ENCODE assay signal across 14 cellular contexts in genomic region chr11:114321621-114322257, GRCh38. TPM values are rescaled to one million over a fixed set of nuclear protein-coding genes. Genes with fewer than 3 reads are reported as not detected.
A peak's percentile ranks its signal among the peaks of the same experiment; 100 is the strongest.
DNase-seq lines count a peak whose midpoint lies in the region; ATAC-seq and TF ChIP-seq lines count a peak whose summit lies in the region.
"Had no signal": no experiment of that assay in that cellular context is flagged by ENCODE, and none has a peak within 500 bp of the region (broad histone marks: within the 10 kb centered on the region; RNA-seq: fewer than 3 reads in every experiment).

No MANE protein-coding gene starts in this region.

- POLR2A ChIA-PET in activated CD4-positive, alpha-beta T cell treated with anti-CD3 and anti-CD28 coated beads, Interleukin-2, amount 10 ng/mL, durations not matched to agents 7 days and 5 days (lab: Charles Lee) = no interaction called here

- peaks cover 7% of the 10 kb centered on the region for H3K27me3 ChIP-seq in gastroesophageal sphincter
- H3K27me3 ChIP-seq in thoracic aorta (replicated peaks; ENCODE audit: insufficient read depth) = no peaks in the 10 kb centered on the region

- no peak overlapping the region for H3K27ac ChIP-seq in gastroesophageal sphincter
- H3K27ac ChIP-seq in thoracic aorta = peak overlapping the region; percentile 67 to 95
- H3K27ac ChIP-seq: 22Rv1 had no signal

- peak; percentile 54 for ATAC-seq in gastroesophageal sphincter
- ATAC-seq in thoracic aorta (ENCODE audit: insufficient number of reproducible peaks, low FRiP score, low read depth) = peak; percentile 88
- ATAC-seq in HG03439 (IDR thresholded peaks at IDR 0.05; ENCODE audit: unreplicated experiment) = no peak
- no peak for ATAC-seq in HG03565 (IDR thresholded peaks at IDR 0.05; ENCODE audit: unreplicated experiment)

- CTCF ChIA-PET in activated CD4-positive, alpha-beta T cell treated with anti-CD3 and anti-CD28 coated beads, Interleukin-2, amount 10 ng/mL, durations not matched to agents 7 days and 5 days (lab: Charles Lee) = no interaction called here

- no peak for TF ChIP-seq EP300 in gastroesophageal sphincter (IDR thresholded peaks at IDR 0.05)

- H3K4me1 ChIP-seq in gastroesophageal sphincter (peaks cover 0 to 11% (median 0%) of the 10 kb centered on the region in 3 donors), thoracic aorta (ENCODE audit: control insufficient read depth in 1 of 2, low read depth in 2 of 2) (peaks cover 46 to 59% of the 10 kb centered on the region in 2 donors)

- WGBS in gastroesophageal sphincter (ENCODE audit: low coverage in 1 of 2), 2 donors = 54 to 57% methylated on average over 1 to 6 of the region's 6 CpGs

- no peak for TF ChIP-seq CTCF in gastroesophageal sphincter (IDR thresholded peaks at IDR 0.05)
- TF ChIP-seq CTCF in thoracic aorta (IDR thresholded peaks at IDR 0.05) = no peak

- no peaks in the 10 kb centered on the region for H3K36me3 Mint-ChIP-seq in activated CD4-positive, alpha-beta T cell treated with anti-CD3 and anti-CD28 coated beads, Interleukin-2, amount 10 ng/mL, durations not matched to agents 7 days and 5 days (ENCODE audit: low read depth)
- H3K36me3 Mint-ChIP-seq in activated CD4-positive, alpha-beta T cell treated with anti-CD3 and anti-CD28 coated beads, Interleukin-2, amount 10 ng/mL, durations not matched to agents 24 days and 14 days (ENCODE audit: low read depth) = no peaks in the 10 kb centered on the region

- no peak for TF ChIP-seq POLR2A in gastroesophageal sphincter (IDR thresholded peaks at IDR 0.05)

- H3K9me3 ChIP-seq in gastroesophageal sphincter (no peaks in the 10 kb centered on the region), thoracic aorta (no peaks in the 10 kb centered on the region)

- H3K27me3 Mint-ChIP-seq in activated CD4-positive, alpha-beta T cell treated with anti-CD3 and anti-CD28 coated beads, Interleukin-2, amount 10 ng/mL, durations not matched to agents 7 days and 5 days = peaks cover 13% of the 10 kb centered on the region
- peaks cover under 1% of the 10 kb centered on the region for H3K27me3 Mint-ChIP-seq in activated CD4-positive, alpha-beta T cell treated with anti-CD3 and anti-CD28 coated beads, Interleukin-2, amount 10 ng/mL, durations not matched to agents 24 days and 14 days

- no peak overlapping the region for H3K4me3 Mint-ChIP-seq in activated CD4-positive, alpha-beta T cell treated with anti-CD3 and anti-CD28 coated beads, Interleukin-2, amount 10 ng/mL, durations not matched to agents 7 days and 5 days
- no peak overlapping the region for H3K4me3 Mint-ChIP-seq in activated CD4-positive, alpha-beta T cell treated with anti-CD3 and anti-CD28 coated beads, Interleukin-2, amount 10 ng/mL, durations not matched to agents 24 days and 14 days

- intact Hi-C loops in activated CD4-positive, alpha-beta T cell treated with anti-CD3 and anti-CD28 coated beads, Interleukin-2, amount 10 ng/mL, durations not matched to agents 24 days and 14 days (cut with micrococcal nuclease) = no loop called here

- H3K36me3 ChIP-seq in gastroesophageal sphincter = no peaks in the 10 kb centered on the region
- H3K36me3 ChIP-seq in thoracic aorta = no peaks in the 10 kb centered on the region

- peak overlapping the region; percentile 26 for H3K27ac Mint-ChIP-seq in activated CD4-positive, alpha-beta T cell treated with anti-CD3 and anti-CD28 coated beads, Interleukin-2, amount 10 ng/mL, durations not matched to agents 7 days and 5 days
- H3K27ac Mint-ChIP-seq in activated CD4-positive, alpha-beta T cell treated with anti-CD3 and anti-CD28 coated beads, Interleukin-2, amount 10 ng/mL, durations not matched to agents 24 days and 14 days = no peak overlapping the region
- H3K27ac Mint-ChIP-seq: progenitor cell of endocrine pancreas had no signal

- H3K4me3 ChIP-seq in gastroesophageal sphincter (no peak overlapping the region), thoracic aorta (peak overlapping the region; percentile 33)

- peaks cover 27% of the 10 kb centered on the region for H3K4me1 Mint-ChIP-seq in activated CD4-positive, alpha-beta T cell treated with anti-CD3 and anti-CD28 coated beads, Interleukin-2, amount 10 ng/mL, durations not matched to agents 7 days and 5 days
- peaks cover 23% of the 10 kb centered on the region for H3K4me1 Mint-ChIP-seq in activated CD4-positive, alpha-beta T cell treated with anti-CD3 and anti-CD28 coated beads, Interleukin-2, amount 10 ng/mL, durations not matched to agents 24 days and 14 days

- H3K9me3 Mint-ChIP-seq in activated CD4-positive, alpha-beta T cell treated with anti-CD3 and anti-CD28 coated beads, Interleukin-2, amount 10 ng/mL, durations not matched to agents 7 days and 5 days = peaks cover 2% of the 10 kb centered on the region
- peaks cover 3% of the 10 kb centered on the region for H3K9me3 Mint-ChIP-seq in activated CD4-positive, alpha-beta T cell treated with anti-CD3 and anti-CD28 coated beads, Interleukin-2, amount 10 ng/mL, durations not matched to agents 24 days and 14 days

- no peak for DNase-seq in activated CD4-positive, alpha-beta T cell treated with anti-CD3 and anti-CD28 coated beads, Interleukin-2, amount 10 ng/mL, durations not matched to agents 7 days and 5 days
- DNase-seq in activated CD4-positive, alpha-beta T cell treated with anti-CD3 and anti-CD28 coated beads, Interleukin-2, amount 10 ng/mL, durations not matched to agents 24 days and 14 days = no peak
- DNase-seq in amniotic stem cell (lab: John Stamatoyannopoulos, UW) (peak; percentile 17), thoracic aorta (ENCODE audit: low spot score) (no peak), SIG-M5 treated with dmso at 0.1 percent for 504 hours (lab: John Stamatoyannopoulos, UW; ENCODE audit: unreplicated experiment) (no peak)
- DNase-seq: activated naive CD4-positive, alpha-beta T cell; dermis blood vessel endothelial cell; hypothalamus; NCI-H82 had no signal

RNA-seq across cellular contexts. Expression of gene NNMT, which starts 25.5 kb away (rescaled TPM):
- total RNA-seq in activated CD4-positive, alpha-beta T cell treated with anti-CD3 and anti-CD28 coated beads, Interleukin-2, amount 10 ng/mL, durations not matched to agents 7 days and 5 days = not detected
- total RNA-seq in activated CD4-positive, alpha-beta T cell treated with anti-CD3 and anti-CD28 coated beads, Interleukin-2, amount 10 ng/mL, durations not matched to agents 24 days and 14 days = not detected in 2 replicates
- total RNA-seq in gastroesophageal sphincter (100 to 1,000 TPM in 3 of 4 donors, 10 to 100 TPM in 1; 39.4 to 409 (median 243) TPM), thoracic aorta (1,000 to 10,000 TPM in 1 of 2 donors, 100 to 1,000 TPM in 1; 583 to 1,213 TPM)

Comparison
In these comparisons a context has a peak if more than half of its experiments do, and no peak if none do; other contexts are left out.
1. ATAC-seq: peak in gastroesophageal sphincter (single experiment) and thoracic aorta (single experiment); none in HG03439 (single experiment) and HG03565 (single experiment).
2. H3K27ac ChIP-seq: peak in thoracic aorta (2 of 2); none in gastroesophageal sphincter (0 of 4).
3. RNA of gene NNMT, which starts 25.5 kb away (total RNA-seq): 583 to 1,213 TPM in thoracic aorta and 39.4 to 409 TPM in gastroesophageal sphincter; not detected in activated CD4-positive, alpha-beta T cell treated with anti-CD3 and anti-CD28 coated beads, Interleukin-2, amount 10 ng/mL, durations not matched to agents 7 days and 5 days and not detected in activated CD4-positive, alpha-beta T cell treated with anti-CD3 and anti-CD28 coated beads, Interleukin-2, amount 10 ng/mL, durations not matched to agents 24 days and 14 days; every median in the first group is over 10 times any median in the second.